In the genomic region with DNA sequence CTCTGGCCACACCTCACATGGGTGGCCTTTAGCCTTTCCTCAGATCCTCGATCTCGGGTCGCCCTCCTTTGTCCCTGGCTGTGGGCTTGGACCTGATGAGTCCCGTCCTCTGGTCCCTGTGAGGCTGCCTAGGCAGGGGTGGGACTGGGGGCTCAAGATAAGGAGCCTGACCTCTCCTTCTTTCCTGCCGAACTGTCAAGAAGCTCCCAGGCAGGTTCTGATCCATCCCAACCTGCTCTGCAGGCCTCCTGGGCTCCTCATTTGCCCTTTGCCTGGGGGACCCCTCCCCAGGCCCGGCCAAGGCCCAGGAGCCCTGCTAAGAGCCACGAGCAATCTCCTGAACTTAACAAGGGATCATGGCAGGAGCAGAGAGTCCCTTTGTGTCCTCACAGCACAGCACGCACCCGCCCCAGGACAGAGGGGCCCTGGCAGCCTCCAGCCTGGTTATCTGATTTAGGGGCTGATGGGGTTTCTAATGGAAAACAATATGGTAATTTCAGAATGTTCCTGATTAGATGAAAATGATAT, we compare ENCODE assay signal across 16 cellular contexts.
DNase-seq lines count a peak whose midpoint lies in the region; ATAC-seq and TF ChIP-seq lines count a peak whose summit lies in the region.
"Had no signal": no experiment of that assay in that cellular context is flagged by ENCODE, and none has a peak within 500 bp of the region (broad histone marks: within the 10 kb centered on the region; RNA-seq: fewer than 3 reads in every experiment).

No MANE protein-coding gene starts in this region.

- H3K27ac Mint-ChIP-seq in endodermal cell = no peak overlapping the region
- H3K27ac Mint-ChIP-seq: CD4-positive, CD25-positive, alpha-beta regulatory T cell; CD8-positive, alpha-beta T cell had no signal

- H3K18ac ChIP-seq in neuronal stem cell (ENCODE audit: low read length) = peak overlapping the region; percentile 39

- H3K9ac ChIP-seq in NT2/D1 (ENCODE audit: insufficient read length, low read depth) (peak overlapping the region; percentile 7), endodermal cell (ENCODE audit: extremely low read depth, low read length, poor library complexity, severe bottlenecking) (no peak overlapping the region), neuronal stem cell (ENCODE audit: low read depth, low read length, poor library complexity) (no peak overlapping the region)

- peaks cover 36% of the 10 kb centered on the region for H3K27me3 Mint-ChIP-seq in endodermal cell (ENCODE audit: insufficient read depth)

- H4K8ac ChIP-seq in neuronal stem cell (ENCODE audit: low read depth, low read length) = no peak overlapping the region

- no peak overlapping the region for H2BK5ac ChIP-seq in neuronal stem cell (ENCODE audit: low read length)

- H3K4me2 ChIP-seq in neuronal stem cell (ENCODE audit: insufficient read depth, low read length, poor library complexity, severe bottlenecking) = no peak overlapping the region

- H3K27ac ChIP-seq in endodermal cell (ENCODE audit: low read depth, low read length) = peak overlapping the region; percentile 17
- no peak overlapping the region for H3K27ac ChIP-seq in neuronal stem cell (replicated peaks; ENCODE audit: low read length)
- H3K27ac ChIP-seq in sigmoid colon = no peak overlapping the region

- H3K23ac ChIP-seq in neuronal stem cell (ENCODE audit: low read depth, low read length, poor library complexity) = no peak overlapping the region

- 86 to 95% methylated on average over 4 to 9 of the region's 9 CpGs for WGBS in endodermal cell (ENCODE audit: insufficient coverage in 1 of 2, insufficient read length in 1 of 2), 2 experiments
- WGBS in neuronal stem cell (ENCODE audit: extremely low coverage in 2 of 2, insufficient read length in 2 of 2, insufficient replicate concordance in 1 of 2), 2 donors = no CpG with 5 or more reads among the region's 9 CpGs
- 68 to 81% methylated on average over 9 of the region's 9 CpGs for WGBS in sigmoid colon, 2 donors

- H3K4me1 ChIP-seq in NT2/D1 (ENCODE audit: insufficient read depth, insufficient read length) = peaks cover 57% of the 10 kb centered on the region
- no peaks in the 10 kb centered on the region for H3K4me1 ChIP-seq in endodermal cell (ENCODE audit: control insufficient read depth, insufficient read depth, low read length)
- peaks cover 5 to 39% of the 10 kb centered on the region in 2 donors for H3K4me1 ChIP-seq in neuronal stem cell (ENCODE audit: control insufficient read depth in 2 of 2, insufficient read depth in 1 of 2, low read depth in 1 of 2, low read length in 2 of 2)
- H3K4me1 ChIP-seq in sigmoid colon = no peaks in the 10 kb centered on the region
- H3K4me1 ChIP-seq: Caco-2 had no signal

- no peak overlapping the region for H2BK120ac ChIP-seq in neuronal stem cell (ENCODE audit: low read depth, low read length)

- H3K4me3 ChIP-seq in NT2/D1 (ENCODE audit: insufficient read length, low read depth) = no peak overlapping the region
- H3K4me3 ChIP-seq in endodermal cell (ENCODE audit: low read length) = no peak overlapping the region
- no peak overlapping the region for H3K4me3 ChIP-seq in neuronal stem cell (ENCODE audit: low read length in 2 of 2)
- H3K4me3 ChIP-seq in sigmoid colon = no peak overlapping the region

- no peaks in the 10 kb centered on the region for H3K36me3 ChIP-seq in NT2/D1 (ENCODE audit: insufficient read depth, insufficient read length, low read length)
- no peaks in the 10 kb centered on the region for H3K36me3 ChIP-seq in endodermal cell (ENCODE audit: control insufficient read depth, insufficient read depth, low read length)
- peaks cover 0 to 2% of the 10 kb centered on the region in 2 donors for H3K36me3 ChIP-seq in neuronal stem cell (replicated peaks in 1 of 2; ENCODE audit: control insufficient read depth in 2 of 2, insufficient read depth in 2 of 2, low read length in 2 of 2)
- H3K36me3 ChIP-seq in sigmoid colon = no peaks in the 10 kb centered on the region

- TF ChIP-seq POLR2A in sigmoid colon (IDR thresholded peaks at IDR 0.05) = no peak

- no peak for DNase-seq in NT2/D1 (ENCODE audit: low read depth, low spot score)
- DNase-seq in endodermal cell = peak; percentile 36
- no peak for DNase-seq in neuronal stem cell (ENCODE audit: low spot score)
- peak; percentile 29 for DNase-seq in sigmoid colon
- no peak for DNase-seq in left colon
- no peak for DNase-seq in NCI-H82 treated with DMSO at 0.1 percent for 48 hours (lab: John Stamatoyannopoulos, UW; ENCODE audit: unreplicated experiment)
- DNase-seq in kidney glomerular epithelial cell (lab: John Stamatoyannopoulos, UW) = no peak
- no peak for DNase-seq in NCI-H2107 (lab: John Stamatoyannopoulos, UW)
- DNase-seq: C1 segment of cervical spinal cord; Caco-2; CD4-positive, CD25-positive, alpha-beta regulatory T cell; CD8-positive, alpha-beta T cell; DMS153; DND-41; GOT3 had no signal

- intact Hi-C loops in sigmoid colon (cut with DNase I) = no loop called here
- intact Hi-C loops in left colon (cut with DNase I, micrococcal nuclease) = no loop called here

- no peaks in the 10 kb centered on the region for H3K9me3 Mint-ChIP-seq in endodermal cell
- H3K9me3 Mint-ChIP-seq: CD8-positive, alpha-beta T cell; H9 had no signal

- peak overlapping the region; percentile 91 for H2BK15ac ChIP-seq in neuronal stem cell (ENCODE audit: low read length)

- H3K4ac ChIP-seq in neuronal stem cell (ENCODE audit: low read length) = no peak overlapping the region

- H4K91ac ChIP-seq in neuronal stem cell (ENCODE audit: low read depth, low read length, poor library complexity) = no peak overlapping the region

- no peaks in the 10 kb centered on the region for H3K36me3 Mint-ChIP-seq in endodermal cell (ENCODE audit: low read depth)
- H3K36me3 Mint-ChIP-seq: CD4-positive, CD25-positive, alpha-beta regulatory T cell; CD8-positive, alpha-beta T cell had no signal

- no peaks in the 10 kb centered on the region for H3K27me3 ChIP-seq in NT2/D1 (ENCODE audit: insufficient read depth, insufficient read length)
- no peaks in the 10 kb centered on the region for H3K27me3 ChIP-seq in endodermal cell (ENCODE audit: control insufficient read depth, insufficient read depth, low read length, poor library complexity, severe bottlenecking)
- H3K27me3 ChIP-seq in neuronal stem cell (ENCODE audit: control insufficient read depth in 3 of 3, insufficient read depth in 3 of 3, low read depth in 1 of 3, low read length in 3 of 3) = peaks cover 0 to 2% (median 0%) of the 10 kb centered on the region in 3 experiments
- H3K27me3 ChIP-seq in sigmoid colon = peaks cover 0 to 31% (median 14%) of the 10 kb centered on the region in 3 donors

- H3K79me1 ChIP-seq in neuronal stem cell (ENCODE audit: low read depth, low read length) = no peaks in the 10 kb centered on the region

- H3K14ac ChIP-seq in neuronal stem cell (ENCODE audit: low read length) = peak overlapping the region; percentile 43

- no peak overlapping the region for H3K4me3 Mint-ChIP-seq in endodermal cell
- H3K4me3 Mint-ChIP-seq: CD4-positive, CD25-positive, alpha-beta regulatory T cell; CD8-positive, alpha-beta T cell; H9 had no signal

- H3K4me1 Mint-ChIP-seq in endodermal cell = no peaks in the 10 kb centered on the region
- H3K4me1 Mint-ChIP-seq: CD4-positive, CD25-positive, alpha-beta regulatory T cell had no signal

- H2AK5ac ChIP-seq in neuronal stem cell (ENCODE audit: low read depth, low read length) = peak overlapping the region; percentile 68

- peak overlapping the region; percentile 11 for H2BK12ac ChIP-seq in neuronal stem cell (ENCODE audit: low read length)

- TF ChIP-seq EP300 in sigmoid colon (IDR thresholded peaks at IDR 0.05) = no peak

- H2AFZ ChIP-seq in neuronal stem cell (ENCODE audit: low read length) = no peak overlapping the region

- ATAC-seq in left colon = no peak
- ATAC-seq: CD8-positive, alpha-beta T cell had no signal

- TF ChIP-seq CTCF in endodermal cell (conservative IDR thresholded peaks at IDR 0.05) (no peak), sigmoid colon (IDR thresholded peaks at IDR 0.05) (no peak)

- no peaks in the 10 kb centered on the region for H3K9me3 ChIP-seq in NT2/D1 (ENCODE audit: insufficient read depth, low read length)
- H3K9me3 ChIP-seq in endodermal cell (ENCODE audit: control insufficient read depth, low read length) = no peaks in the 10 kb centered on the region
- H3K9me3 ChIP-seq in neuronal stem cell (replicated peaks in 1 of 2; ENCODE audit: control insufficient read depth in 2 of 2, insufficient read depth in 1 of 2, low read depth in 1 of 2, low read length in 2 of 2) = no peaks in the 10 kb centered on the region
- H3K9me3 ChIP-seq in sigmoid colon = no peaks in the 10 kb centered on the region
- H3K9me3 ChIP-seq: Caco-2 had no signal

Comparison
In these comparisons a context has a peak if more than half of its experiments do, and no peak if none do; other contexts are left out.
1. DNase-seq: peak in endodermal cell (single experiment) and sigmoid colon (single experiment); none in NT2/D1 (single experiment), neuronal stem cell (single experiment), left colon (0 of 2), NCI-H82 treated with DMSO at 0.1 percent for 48 hours (single experiment), kidney glomerular epithelial cell (single experiment) and NCI-H2107 (single experiment).